Comparison of ENCODE assay signal across 1 cellular context in the genomic region with DNA sequence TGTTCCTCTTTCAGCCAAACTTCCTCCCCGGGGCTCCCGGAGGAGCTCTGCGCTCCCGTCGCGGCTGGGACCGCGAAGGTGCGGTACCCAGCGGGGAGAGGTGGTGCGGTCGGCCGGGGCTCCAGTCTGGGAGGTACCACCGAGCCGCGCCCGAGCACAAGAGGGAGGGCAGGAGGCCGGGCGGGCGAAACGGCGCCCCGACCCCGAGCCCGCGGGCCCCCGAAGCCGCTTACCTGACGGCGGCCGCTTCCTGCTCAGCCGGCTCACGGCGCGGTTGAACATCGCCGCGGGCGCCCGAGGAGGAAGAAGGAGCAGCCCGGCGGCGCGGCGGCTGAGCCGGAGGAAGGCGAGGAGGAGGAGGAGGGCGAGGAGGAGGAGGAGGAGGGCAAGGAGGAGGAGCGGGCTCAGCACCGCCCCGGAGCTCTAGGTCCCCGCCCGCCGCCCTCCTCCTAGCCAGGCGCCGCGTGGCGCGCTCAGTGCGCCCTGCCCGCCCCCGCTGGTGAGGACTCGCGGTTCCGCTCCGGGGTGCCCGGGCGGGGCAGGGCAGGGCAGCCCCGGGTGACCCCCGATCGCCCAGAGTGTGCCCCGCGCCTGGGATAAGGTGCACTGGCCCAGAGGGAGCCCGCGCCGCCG.
TF ChIP-seq lines count a peak whose summit lies in the region.

A gene with protein sequence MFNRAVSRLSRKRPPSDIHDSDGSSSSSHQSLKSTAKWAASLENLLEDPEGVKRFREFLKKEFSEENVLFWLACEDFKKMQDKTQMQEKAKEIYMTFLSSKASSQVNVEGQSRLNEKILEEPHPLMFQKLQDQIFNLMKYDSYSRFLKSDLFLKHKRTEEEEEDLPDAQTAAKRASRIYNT (minus strand): TSS at position 363 of the 633 bp plus-strand sequence. CDS start 81 bp downstream, at position 282.

TF ChIP-seq in K562, 482 proteins besides CTCF, POLR2A, EP300 and RAD21 (continued from another document):
- TF ChIP-seq, protein P1, sequence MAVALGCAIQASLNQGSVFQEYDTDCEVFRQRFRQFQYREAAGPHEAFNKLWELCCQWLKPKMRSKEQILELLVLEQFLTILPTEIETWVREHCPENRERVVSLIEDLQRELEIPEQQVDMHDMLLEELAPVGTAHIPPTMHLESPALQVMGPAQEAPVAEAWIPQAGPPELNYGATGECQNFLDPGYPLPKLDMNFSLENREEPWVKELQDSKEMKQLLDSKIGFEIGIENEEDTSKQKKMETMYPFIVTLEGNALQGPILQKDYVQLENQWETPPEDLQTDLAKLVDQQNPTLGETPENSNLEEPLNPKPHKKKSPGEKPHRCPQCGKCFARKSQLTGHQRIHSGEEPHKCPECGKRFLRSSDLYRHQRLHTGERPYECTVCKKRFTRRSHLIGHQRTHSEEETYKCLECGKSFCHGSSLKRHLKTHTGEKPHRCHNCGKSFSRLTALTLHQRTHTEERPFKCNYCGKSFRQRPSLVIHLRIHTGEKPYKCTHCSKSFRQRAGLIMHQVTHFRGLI (CRISPR knock-in tag; IDR thresholded peaks at IDR 0.05), result no peak
- no peak for TF ChIP-seq SAP30 (IDR thresholded peaks at IDR 0.05; ENCODE audit: borderline replicate concordance, insufficient read depth, low read depth, low read length, poor library complexity, severe bottlenecking)
- TF ChIP-seq FOXJ3 (CRISPR knock-in tag; IDR thresholded peaks at IDR 0.05), result no peak
- TF ChIP-seq PURB (CRISPR knock-in tag; IDR thresholded peaks at IDR 0.05; ENCODE audit: low read depth), result no peak
TF ChIP-seq in K562: peak in this region for 42.
